29 cellular contexts compared by ENCODE assay signal in genomic region chr12:82723891-82724290, GRCh38. TPM values are rescaled to one million over a fixed set of nuclear protein-coding genes. Genes with fewer than 3 reads are reported as not detected.
"Had no signal": no experiment of that assay in that cellular context is flagged by ENCODE, and none has a peak within 500 bp of the region (broad histone marks: within the 10 kb centered on the region; RNA-seq: fewer than 3 reads in every experiment).

No MANE protein-coding gene starts in this region.

- H3K27me3 Mint-ChIP-seq: naive thymus-derived CD4-positive, alpha-beta T cell; progenitor cell of endocrine pancreas; stimulated activated naive B cell treated with anti-CD40 and anti-IgM and Interleukin-4, amounts not matched to agents 10 μg/mL and 1 μg/mL and 100 μg/mL, for 72 hours; stimulated activated naive CD8-positive, alpha-beta T cell treated with anti-CD3 and anti-CD28 coated beads, Interleukin-15, Interleukin-2, amounts not matched to agents 100 ng/mL and 50 ng/mL, for 24 hours had no signal

- H2AFZ ChIP-seq: neural progenitor cell, parathyroid adenoma had no signal

- H3K9ac ChIP-seq: neural progenitor cell, parathyroid adenoma had no signal

- H3K9me3 ChIP-seq: ovary, psoas muscle, right lobe of liver, sigmoid colon, thoracic aorta, thyroid gland, tibial nerve, upper lobe of left lung, vagina had no signal

- H3K27ac ChIP-seq: neural progenitor cell, ovary, parathyroid adenoma, psoas muscle, right lobe of liver, sigmoid colon, stomach, thoracic aorta, thyroid gland, tibial nerve, upper lobe of left lung, vagina had no signal

- FAIRE-seq: small intestine, urothelium cell line had no signal

- H3K4me3 ChIP-seq: neural progenitor cell, ovary, psoas muscle, right lobe of liver, sigmoid colon, stomach, thoracic aorta, thyroid gland, tibial nerve, upper lobe of left lung, vagina had no signal

- H3K36me3 ChIP-seq: neural progenitor cell, ovary, right lobe of liver, thoracic aorta, thyroid gland, upper lobe of left lung, vagina had no signal

- H3K4me3 Mint-ChIP-seq: naive thymus-derived CD4-positive, alpha-beta T cell; natural killer cell; nephron; neural progenitor cell; stimulated activated effector memory CD8-positive, alpha-beta T cell treated with anti-CD3 and anti-CD28 coated beads, Interleukin-12 subunit alpha, Interleukin-12 subunit beta, amount 100 ng/mL, for 72 hours; stimulated activated naive B cell treated with anti-CD40 and anti-IgM and Interleukin-4, amounts not matched to agents 10 μg/mL and 1 μg/mL and 100 μg/mL, for 72 hours; stimulated activated naive CD8-positive, alpha-beta T cell treated with anti-CD3 and anti-CD28 coated beads, Interleukin-15, Interleukin-2, amounts not matched to agents 100 ng/mL and 50 ng/mL, for 24 hours had no signal

- H3K27me3 ChIP-seq: neural progenitor cell, ovary, right lobe of liver, sigmoid colon, stomach, thyroid gland, tibial nerve, upper lobe of left lung, vagina had no signal

- H3K4me1 Mint-ChIP-seq: natural killer cell; nephron; neural progenitor cell; stimulated activated naive B cell treated with anti-CD40 and anti-IgM and Interleukin-4, amounts not matched to agents 10 μg/mL and 1 μg/mL and 100 μg/mL, for 72 hours had no signal

- H3K79me2 ChIP-seq: parathyroid adenoma had no signal

- H3K36me3 Mint-ChIP-seq: natural killer cell; stimulated activated effector memory CD8-positive, alpha-beta T cell treated with anti-CD3 and anti-CD28 coated beads, Interleukin-12 subunit alpha, Interleukin-12 subunit beta, amount 100 ng/mL, for 72 hours; stimulated activated naive B cell treated with anti-CD40 and anti-IgM and Interleukin-4, amounts not matched to agents 10 μg/mL and 1 μg/mL and 100 μg/mL, for 72 hours had no signal

- H3K27ac Mint-ChIP-seq: naive thymus-derived CD4-positive, alpha-beta T cell; natural killer cell; nephron; neural progenitor cell; progenitor cell of endocrine pancreas; stimulated activated effector memory CD8-positive, alpha-beta T cell treated with anti-CD3 and anti-CD28 coated beads, Interleukin-12 subunit alpha, Interleukin-12 subunit beta, amount 100 ng/mL, for 72 hours; stimulated activated naive B cell treated with anti-CD40 and anti-IgM and Interleukin-4, amounts not matched to agents 10 μg/mL and 1 μg/mL and 100 μg/mL, for 72 hours; stimulated activated naive CD8-positive, alpha-beta T cell treated with anti-CD3 and anti-CD28 coated beads, Interleukin-15, Interleukin-2, amounts not matched to agents 100 ng/mL and 50 ng/mL, for 24 hours had no signal

- DNase-seq: naive thymus-derived CD4-positive, alpha-beta T cell; natural killer cell; occipital lobe; ovary; posterior cingulate gyrus; psoas muscle; right cardiac atrium; right lobe of liver; sigmoid colon; small intestine; stimulated activated CD4-positive, alpha-beta T cell treated with anti-CD3 and anti-CD28 coated beads, Interleukin-15, amount 100 ng/mL, for 24 hours; stimulated activated CD4-positive, alpha-beta T cell treated with anti-CD3 and anti-CD28 coated beads, Interleukin-2, amount 100 ng/mL, for 24 hours; stimulated activated CD4-positive, alpha-beta T cell treated with anti-CD3 and anti-CD28 coated beads, Interleukin-2, amount 100 ng/mL, for 48 hours; stimulated activated CD4-positive, alpha-beta T cell treated with anti-CD3 and anti-CD28 coated beads, Interleukin-4, amount 100 ng/mL, for 24 hours; stimulated activated naive B cell treated with anti-CD40 and anti-IgM and Interleukin-4, amounts not matched to agents 10 μg/mL and 1 μg/mL and 100 μg/mL, for 72 hours; stimulated activated naive CD4-positive, alpha-beta T cell treated with Interleukin-2 at 50 U/mL for 16 hours; stomach; thyroid gland; upper lobe of left lung had no signal

- H3K9me3 Mint-ChIP-seq: naive thymus-derived CD4-positive, alpha-beta T cell; natural killer cell; nephron; stimulated activated effector memory CD8-positive, alpha-beta T cell treated with anti-CD3 and anti-CD28 coated beads, Interleukin-12 subunit alpha, Interleukin-12 subunit beta, amount 100 ng/mL, for 72 hours; stimulated activated naive B cell treated with anti-CD40 and anti-IgM and Interleukin-4, amounts not matched to agents 10 μg/mL and 1 μg/mL and 100 μg/mL, for 72 hours; stimulated activated naive CD8-positive, alpha-beta T cell treated with anti-CD3 and anti-CD28 coated beads, Interleukin-15, Interleukin-2, amounts not matched to agents 100 ng/mL and 50 ng/mL, for 24 hours had no signal

- ATAC-seq: naive thymus-derived CD4-positive, alpha-beta T cell; natural killer cell; psoas muscle; right cardiac atrium; right lobe of liver; stimulated activated naive B cell treated with anti-CD40 and anti-IgM and Interleukin-4, amounts not matched to agents 10 μg/mL and 1 μg/mL and 100 μg/mL, for 72 hours had no signal

- H3K4me2 ChIP-seq: neural progenitor cell had no signal

- H3K4me1 ChIP-seq: neural progenitor cell, parathyroid adenoma, psoas muscle, right lobe of liver, sigmoid colon, stomach, thyroid gland, tibial nerve, upper lobe of left lung, vagina had no signal

RNA-seq across cellular contexts. Expression of gene TMTC2, which starts 37.2 kb away (rescaled TPM):
- polyA plus RNA-seq: naive thymus-derived CD4-positive, alpha-beta T cell had no signal
